ENCODE assay signal across 24 cellular contexts in the genomic region with DNA sequence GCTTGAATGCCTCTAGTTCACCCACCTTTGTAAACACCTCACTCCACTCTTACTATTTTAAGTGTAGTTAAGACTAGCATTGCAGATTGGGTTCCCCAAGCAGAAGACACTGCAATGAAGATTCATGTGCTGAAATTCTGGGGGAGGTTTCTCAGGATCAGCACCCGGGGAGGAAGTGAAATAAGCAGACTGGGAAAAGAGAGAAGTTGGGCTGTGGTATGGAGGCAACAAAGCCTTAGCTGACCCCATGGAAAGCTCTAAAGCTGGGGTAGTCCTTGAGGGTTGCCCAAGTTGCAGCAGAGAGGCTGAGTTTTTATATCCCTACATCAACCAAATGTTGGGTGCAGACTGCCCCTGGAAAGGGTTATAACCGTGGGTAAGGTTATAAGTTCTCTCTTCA. TPM values are rescaled to one million over a fixed set of nuclear protein-coding genes. Genes with fewer than 3 reads are reported as not detected.
DNase-seq lines count a peak whose midpoint lies in the region; ATAC-seq and TF ChIP-seq lines count a peak whose summit lies in the region.
"Had no signal": no experiment of that assay in that cellular context is flagged by ENCODE, and none has a peak within 500 bp of the region (broad histone marks: within the 10 kb centered on the region; RNA-seq: fewer than 3 reads in every experiment).

No MANE protein-coding gene starts in this region.

- no peaks in the 10 kb centered on the region for H3F3A ChIP-seq in GM23338 (replicated peaks; ENCODE audit: low read depth)

- H3K4me3 Mint-ChIP-seq in GM23338 = no peak overlapping the region
- no peak overlapping the region for H3K4me3 Mint-ChIP-seq in stimulated activated naive CD8-positive, alpha-beta T cell treated with anti-CD3 and anti-CD28 coated beads, Interleukin-15, amount 100 ng/mL, for 72 hours
- H3K4me3 Mint-ChIP-seq: activated CD8-positive, alpha-beta T cell treated with anti-CD3 and anti-CD28 coated beads for 36 hours; activated naive CD8-positive, alpha-beta T cell treated with anti-CD3 and anti-CD28 coated beads, Interleukin-2, amount 50 U/mL, for 24 hours; mesothelial cell of epicardium; natural killer cell treated with Interleukin-12 subunit alpha and Interleukin-12 subunit beta and Interleukin-15 and Interleukin-18, amount 100 ng/mL, for 72 hours; T-cell had no signal

- no peaks in the 10 kb centered on the region for H3K27me3 Mint-ChIP-seq in GM23338 (ENCODE audit: insufficient read depth, low read depth, poor library complexity)
- peaks cover 40% of the 10 kb centered on the region for H3K27me3 Mint-ChIP-seq in stimulated activated naive CD8-positive, alpha-beta T cell treated with anti-CD3 and anti-CD28 coated beads, Interleukin-15, amount 100 ng/mL, for 72 hours

- H2AFZ ChIP-seq in GM23338 = no peak overlapping the region

- intact Hi-C loops in heart right ventricle (cut with DNase I) (no loop called here), posterior vena cava (cut with DNase I) (no loop called here)

- peaks cover 0 to 14% (median 0%) of the 10 kb centered on the region in 11 donors for H3K9me3 ChIP-seq in heart right ventricle
- H3K9me3 ChIP-seq: thyroid gland had no signal

- no peak for TF ChIP-seq CTCF in GM23338 (conservative IDR thresholded peaks at IDR 0.05; ENCODE audit: low read depth in 2 of 2)
- no peak for TF ChIP-seq CTCF in heart right ventricle (IDR thresholded peaks at IDR 0.05)

- DNase-seq in GM23338 (ENCODE audit: low spot score) (no peak), NOMO-1 treated with dmso at 0.1 percent for 144 hours (lab: John Stamatoyannopoulos, UW; ENCODE audit: unreplicated experiment) (peak; percentile 79), heart right ventricle (no peak), posterior vena cava (ENCODE audit: low spot score) (peak; percentile 35), SK-N-DZ (ENCODE audit: low spot score) (no peak)
- DNase-seq in stimulated activated CD4-positive, alpha-beta T cell treated with anti-CD3 and anti-CD28 coated beads, Interleukin-15, amount 100 ng/mL, for 24 hours = no peak
- no peak for DNase-seq in stimulated activated naive CD8-positive, alpha-beta T cell treated with anti-CD3 and anti-CD28 coated beads, Interleukin-15, amount 100 ng/mL, for 72 hours
- DNase-seq: activated CD4-positive, alpha-beta T cell treated with anti-CD3 and anti-CD28 coated beads for 1 hour; activated CD8-positive, alpha-beta T cell treated with anti-CD3 and anti-CD28 coated beads for 36 hours; activated gamma-delta T cell; activated naive CD8-positive, alpha-beta T cell treated with anti-CD3 and anti-CD28 coated beads, Interleukin-2, amount 50 U/mL, for 24 hours; cerebellar nuclear complex; DMS79; GF-D8; left cardiac atrium; NCI-H2171; NCI-H524 treated with DMSO at 0.1 percent for 48 hours; stimulated activated naive CD8-positive, alpha-beta T cell treated with anti-CD3 and anti-CD28 coated beads, Interleukin-15, Interleukin-2, amounts not matched to agents 100 U/mL and 50 U/mL, for 24 hours; T-cell; thyroid gland had no signal

- H4K20me1 ChIP-seq in GM23338 (replicated peaks; ENCODE audit: insufficient read depth) = no peaks in the 10 kb centered on the region

- H3K36me3 Mint-ChIP-seq in GM23338 (ENCODE audit: low read depth) = no peaks in the 10 kb centered on the region
- H3K36me3 Mint-ChIP-seq: natural killer cell treated with Interleukin-12 subunit alpha and Interleukin-12 subunit beta and Interleukin-15 and Interleukin-18, amount 100 ng/mL, for 72 hours; T-cell had no signal

- no peak for ATAC-seq in GM23338
- ATAC-seq in heart right ventricle = peak in 5 of 8 donors; percentile 49 to 70 (median 56)
- no peak for ATAC-seq in stimulated activated naive CD8-positive, alpha-beta T cell treated with anti-CD3 and anti-CD28 coated beads, Interleukin-15, amount 100 ng/mL, for 72 hours
- ATAC-seq: activated CD8-positive, alpha-beta T cell treated with anti-CD3 and anti-CD28 coated beads for 36 hours; activated naive CD8-positive, alpha-beta T cell treated with anti-CD3 and anti-CD28 coated beads, Interleukin-2, amount 50 U/mL, for 24 hours; natural killer cell treated with Interleukin-12 subunit alpha and Interleukin-12 subunit beta and Interleukin-15 and Interleukin-18, amount 100 ng/mL, for 72 hours; stimulated activated naive CD8-positive, alpha-beta T cell treated with anti-CD3 and anti-CD28 coated beads, Interleukin-15, Interleukin-2, amounts not matched to agents 100 U/mL and 50 U/mL, for 24 hours; T-cell had no signal

- peak overlapping the region; percentile 54; the same call in 1 of the 2 replicates for H3K27ac Mint-ChIP-seq in GM23338
- no peak overlapping the region for H3K27ac Mint-ChIP-seq in stimulated activated naive CD8-positive, alpha-beta T cell treated with anti-CD3 and anti-CD28 coated beads, Interleukin-15, amount 100 ng/mL, for 72 hours
- H3K27ac Mint-ChIP-seq: activated CD8-positive, alpha-beta T cell treated with anti-CD3 and anti-CD28 coated beads for 36 hours; activated naive CD8-positive, alpha-beta T cell treated with anti-CD3 and anti-CD28 coated beads, Interleukin-2, amount 50 U/mL, for 24 hours; mesothelial cell of epicardium; natural killer cell treated with Interleukin-12 subunit alpha and Interleukin-12 subunit beta and Interleukin-15 and Interleukin-18, amount 100 ng/mL, for 72 hours; T-cell had no signal

- H3K4me3 ChIP-seq in GM23338 (no peak overlapping the region), heart right ventricle (no peak overlapping the region)
- H3K4me3 ChIP-seq: thyroid gland had no signal

- no peak overlapping the region for H3K4me2 ChIP-seq in GM23338

- no peaks in the 10 kb centered on the region; the same call in 1 of the 3 replicates for H3K9me3 Mint-ChIP-seq in GM23338
- peaks cover 0 to 9% of the 10 kb centered on the region in 2 donors for H3K9me3 Mint-ChIP-seq in stimulated activated naive CD8-positive, alpha-beta T cell treated with anti-CD3 and anti-CD28 coated beads, Interleukin-15, amount 100 ng/mL, for 72 hours
- H3K9me3 Mint-ChIP-seq: activated CD8-positive, alpha-beta T cell treated with anti-CD3 and anti-CD28 coated beads for 36 hours; natural killer cell treated with Interleukin-12 subunit alpha and Interleukin-12 subunit beta and Interleukin-15 and Interleukin-18, amount 100 ng/mL, for 72 hours had no signal

- H3K27ac ChIP-seq in GM23338 (ENCODE audit: low read depth) (no peak overlapping the region), heart right ventricle (peak overlapping the region in 1 of 10 donors; percentile 59)
- H3K27ac ChIP-seq: thyroid gland had no signal

- 65 to 75% methylated on average over 2 of the region's 2 CpGs for WGBS in heart right ventricle, 2 donors

- peaks cover 15% of the 10 kb centered on the region; the same call in 1 of the 2 replicates for H3K9me2 ChIP-seq in GM23338 (ENCODE audit: insufficient read depth)

- H3K27me3 ChIP-seq in GM23338 (ENCODE audit: insufficient read depth) (no peaks in the 10 kb centered on the region), heart right ventricle (peaks cover 0 to 5% (median 0%) of the 10 kb centered on the region in 7 donors)
- H3K27me3 ChIP-seq: thyroid gland had no signal

- no peaks in the 10 kb centered on the region for H3K79me2 ChIP-seq in GM23338 (replicated peaks; ENCODE audit: insufficient read depth)

- no peaks in the 10 kb centered on the region for H3K4me1 Mint-ChIP-seq in GM23338
- H3K4me1 Mint-ChIP-seq in stimulated activated naive CD8-positive, alpha-beta T cell treated with anti-CD3 and anti-CD28 coated beads, Interleukin-15, amount 100 ng/mL, for 72 hours = no peaks in the 10 kb centered on the region
- H3K4me1 Mint-ChIP-seq: activated naive CD8-positive, alpha-beta T cell treated with anti-CD3 and anti-CD28 coated beads, Interleukin-2, amount 50 U/mL, for 24 hours; T-cell had no signal

- H3K4me1 ChIP-seq in GM23338 (ENCODE audit: insufficient read depth) = no peaks in the 10 kb centered on the region
- peaks cover 0 to 24% (median 0%) of the 10 kb centered on the region in 9 donors for H3K4me1 ChIP-seq in heart right ventricle

- no peaks in the 10 kb centered on the region for H3K36me3 ChIP-seq in GM23338 (ENCODE audit: insufficient read depth)
- no peaks in the 10 kb centered on the region for H3K36me3 ChIP-seq in heart right ventricle
- H3K36me3 ChIP-seq: thyroid gland had no signal

RNA-seq across cellular contexts. Expression of gene IGF1, which starts 23.9 kb away (rescaled TPM):
- not detected in 2 replicates for total RNA-seq in GM23338 (2014; rRNA removed; shearing (Covaris generic))
- polyA plus RNA-seq in GM23338 (2016; fragmentation: Nextera tagmentation; extraction: Ambion mirVana) = 0.29 TPM in 1 of 2 replicates, not detected in the other
- total RNA-seq in heart right ventricle = 10 to 100 TPM in 5 of 10 donors, 1 to 10 TPM in 5; 6.3 to 32.3 (median 10.2) TPM
- 1 to 10 TPM; 6.9 to 7.1 TPM for polyA plus RNA-seq in heart right ventricle
- total RNA-seq in posterior vena cava = 100 to 1,000 TPM; 267 to 391 TPM
- not detected in 2 replicates for polyA plus RNA-seq in SK-N-DZ (2014; cell fraction: cytosol; rRNA removed)
- polyA plus RNA-seq in SK-N-DZ (2014; cell fraction: nucleus; rRNA removed) = not detected in 2 replicates
- total RNA-seq: MCF 10A, OCI-LY7 had no signal

Comparison
In these comparisons a context has a peak if more than half of its experiments do, and no peak if none do; other contexts are left out.
1. ATAC-seq: peak in heart right ventricle (5 of 8); none in GM23338 (single experiment) and stimulated activated naive CD8-positive, alpha-beta T cell treated with anti-CD3 and anti-CD28 coated beads, Interleukin-15, amount 100 ng/mL, for 72 hours (single experiment).
2. DNase-seq: peak in NOMO-1 treated with dmso at 0.1 percent for 144 hours (single experiment) and posterior vena cava (single experiment); none in GM23338 (single experiment), heart right ventricle (0 of 2), SK-N-DZ (single experiment), stimulated activated CD4-positive, alpha-beta T cell treated with anti-CD3 and anti-CD28 coated beads, Interleukin-15, amount 100 ng/mL, for 24 hours (single experiment) and stimulated activated naive CD8-positive, alpha-beta T cell treated with anti-CD3 and anti-CD28 coated beads, Interleukin-15, amount 100 ng/mL, for 72 hours (0 of 2).
3. RNA of gene IGF1, which starts 23.9 kb away (total RNA-seq): 267 to 391 TPM in posterior vena cava; 6.3 to 32.3 TPM in heart right ventricle and not detected in GM23338; every median in the first group is over 4 times any median in the second.